Comparison of ENCODE assay signal across 21 cellular contexts in genomic region chrX:1093586-1094538, GRCh38.
DNase-seq lines count a peak whose midpoint lies in the region; ATAC-seq and TF ChIP-seq lines count a peak whose summit lies in the region.
"Had no signal": no experiment of that assay in that cellular context is flagged by ENCODE, and none has a peak within 500 bp of the region (broad histone marks: within the 10 kb centered on the region; RNA-seq: fewer than 3 reads in every experiment).

No MANE protein-coding gene starts in this region.

- H3K36me3 ChIP-seq in H7 (replicated peaks; ENCODE audit: control insufficient read depth, insufficient read depth, low read length): no peaks in the 10 kb centered on the region
- H3K36me3 ChIP-seq: colonic mucosa, tibial nerve had no signal

- peak; percentile 22 for DNase-seq in H7
- no peak for DNase-seq in T-helper 17 cell
- no peak for DNase-seq in activated naive CD8-positive, alpha-beta T cell treated with anti-CD3 and anti-CD28 coated beads for 36 hours
- DNase-seq in posterior vena cava (ENCODE audit: low spot score): peak; percentile 58
- DNase-seq in WTC11 (ENCODE audit: low spot score): no peak
- no peak for DNase-seq in NK-92 treated with Interleukin-12 subunit alpha and Interleukin-12 subunit beta, amount 100 ng/mL, for 24 hours (lab: John Stamatoyannopoulos, UW)
- DNase-seq in OCI-M2 (lab: John Stamatoyannopoulos, UW; ENCODE audit: unreplicated experiment): no peak
- DNase-seq: activated B cell treated with CpG ODN at 0.5 μM for 24 hours; colonic mucosa; left colon; MM.1S; NCI-H146; NCI-H2171; NCI-H526; posterior cingulate gyrus; Right ventricle myocardium superior; stimulated activated naive CD4-positive, alpha-beta T cell had no signal

- CTCF ChIA-PET in WTC11 (lab: Charles Lee): no interaction called here

- no peaks in the 10 kb centered on the region for H3K36me3 Mint-ChIP-seq in T-helper 17 cell (ENCODE audit: low read depth)
- no peaks in the 10 kb centered on the region for H3K36me3 Mint-ChIP-seq in activated naive CD8-positive, alpha-beta T cell treated with anti-CD3 and anti-CD28 coated beads for 36 hours
- H3K36me3 Mint-ChIP-seq in WTC11: peaks cover 17% of the 10 kb centered on the region; the same call in 1 of the 2 replicates
- H3K36me3 Mint-ChIP-seq: activated CD8-positive, alpha-beta memory T cell treated with anti-CD3 and anti-CD28 coated beads, Interleukin-2, amount 10 ng/mL, durations not matched to agents 7 days and 5 days; natural killer cell treated with Interleukin-12 subunit alpha and Interleukin-12 subunit beta and Interleukin-15 and Interleukin-18, amount 100 ng/mL, for 72 hours had no signal

- H3K4me3 Mint-ChIP-seq in T-helper 17 cell: peak overlapping the region; percentile 37
- H3K4me3 Mint-ChIP-seq in activated naive CD8-positive, alpha-beta T cell treated with anti-CD3 and anti-CD28 coated beads for 36 hours: peak overlapping the region; percentile 68
- H3K4me3 Mint-ChIP-seq in WTC11: no peak overlapping the region
- H3K4me3 Mint-ChIP-seq: activated B cell treated with CpG ODN at 0.5 μM for 24 hours; natural killer cell treated with Interleukin-12 subunit alpha and Interleukin-12 subunit beta and Interleukin-15 and Interleukin-18, amount 100 ng/mL, for 72 hours had no signal

- ATAC-seq in T-helper 17 cell (no peak), WTC11 (no peak)
- ATAC-seq: K562, left colon had no signal

- no peaks in the 10 kb centered on the region for H3K27me3 Mint-ChIP-seq in T-helper 17 cell
- peaks cover 4% of the 10 kb centered on the region for H3K27me3 Mint-ChIP-seq in activated naive CD8-positive, alpha-beta T cell treated with anti-CD3 and anti-CD28 coated beads for 36 hours
- H3K27me3 Mint-ChIP-seq in WTC11 (ENCODE audit: low read depth): no peaks in the 10 kb centered on the region; the same call in 1 of the 2 replicates
- H3K27me3 Mint-ChIP-seq: activated B cell treated with CpG ODN at 0.5 μM for 24 hours; activated CD8-positive, alpha-beta memory T cell treated with anti-CD3 and anti-CD28 coated beads, Interleukin-2, amount 10 ng/mL, durations not matched to agents 7 days and 5 days had no signal

- no peaks in the 10 kb centered on the region for H3K27me3 ChIP-seq in H7 (ENCODE audit: control insufficient read depth, insufficient read depth, low read length)
- H3K27me3 ChIP-seq: colonic mucosa, tibial nerve had no signal

- intact Hi-C loops in posterior vena cava (cut with DNase I): no loop called here

- POLR2A ChIA-PET in WTC11 (lab: Charles Lee): no interaction called here

- H3K27ac Mint-ChIP-seq in T-helper 17 cell (no peak overlapping the region), WTC11 (no peak overlapping the region)
- H3K27ac Mint-ChIP-seq in activated naive CD8-positive, alpha-beta T cell treated with anti-CD3 and anti-CD28 coated beads for 36 hours: peak overlapping the region; percentile 87
- H3K27ac Mint-ChIP-seq: activated B cell treated with CpG ODN at 0.5 μM for 24 hours had no signal

- no peak overlapping the region for H3K4me3 ChIP-seq in H7 (ENCODE audit: insufficient read depth, low read depth, low read length)
- H3K4me3 ChIP-seq: colonic mucosa, K562, tibial nerve had no signal

- H3K4me1 Mint-ChIP-seq in T-helper 17 cell (peaks cover 2% of the 10 kb centered on the region), WTC11 (peaks cover 17% of the 10 kb centered on the region)
- H3K4me1 Mint-ChIP-seq in activated naive CD8-positive, alpha-beta T cell treated with anti-CD3 and anti-CD28 coated beads for 36 hours: peaks cover 8% of the 10 kb centered on the region
- H3K4me1 Mint-ChIP-seq: activated B cell treated with CpG ODN at 0.5 μM for 24 hours had no signal

- peaks cover 8% of the 10 kb centered on the region for H3K9me3 Mint-ChIP-seq in activated naive CD8-positive, alpha-beta T cell treated with anti-CD3 and anti-CD28 coated beads for 36 hours
- peaks cover 21% of the 10 kb centered on the region for H3K9me3 Mint-ChIP-seq in WTC11
- H3K9me3 Mint-ChIP-seq: natural killer cell treated with Interleukin-12 subunit alpha and Interleukin-12 subunit beta and Interleukin-15 and Interleukin-18, amount 100 ng/mL, for 72 hours had no signal

- H3K9me3 ChIP-seq in T-helper 17 cell (ENCODE audit: control insufficient read depth, low read length, poor library complexity, severe bottlenecking): peaks cover 6% of the 10 kb centered on the region
- H3K9me3 ChIP-seq: colonic mucosa had no signal

- TF ChIP-seq CTCF in WTC11 (IDR thresholded peaks at IDR 0.05): no peak

TF ChIP-seq in WTC11, 78 proteins besides CTCF, POLR2A, EP300 and RAD21:
- TF ChIP-seq ETV6 (CRISPR knock-in tag; IDR thresholded peaks at IDR 0.05): no peak
- no peak for TF ChIP-seq NFATC4 (CRISPR knock-in tag; IDR thresholded peaks at IDR 0.05)
- no peak for TF ChIP-seq USF1 (CRISPR knock-in tag; IDR thresholded peaks at IDR 0.05)
- TF ChIP-seq CREB1 (CRISPR knock-in tag; IDR thresholded peaks at IDR 0.05): no peak
- TF ChIP-seq ATF6 (CRISPR knock-in tag; IDR thresholded peaks at IDR 0.05): no peak
- TF ChIP-seq TEAD4 (CRISPR knock-in tag; IDR thresholded peaks at IDR 0.05): no peak
- no peak for TF ChIP-seq ATF2 (CRISPR knock-in tag; IDR thresholded peaks at IDR 0.05; ENCODE audit: borderline replicate concordance, low read depth)
- no peak for TF ChIP-seq TP53 (CRISPR knock-in tag; IDR thresholded peaks at IDR 0.05)
- no peak for TF ChIP-seq ATF1 (CRISPR knock-in tag; IDR thresholded peaks at IDR 0.05)
- TF ChIP-seq GRHL2 (CRISPR knock-in tag; IDR thresholded peaks at IDR 0.05; ENCODE audit: insufficient replicate concordance, severe bottlenecking): no peak
- TF ChIP-seq MXD4 (CRISPR knock-in tag; IDR thresholded peaks at IDR 0.05; ENCODE audit: borderline replicate concordance): no peak
TF ChIP-seq in WTC11: peak in this region for 0.

Comparison
In these comparisons a context has a peak if more than half of its experiments do, and no peak if none do; other contexts are left out.
1. DNase-seq: peak in H7 (single experiment) and posterior vena cava (single experiment); none in T-helper 17 cell (0 of 3), activated naive CD8-positive, alpha-beta T cell treated with anti-CD3 and anti-CD28 coated beads for 36 hours (single experiment), WTC11 (single experiment), NK-92 treated with Interleukin-12 subunit alpha and Interleukin-12 subunit beta, amount 100 ng/mL, for 24 hours (single experiment) and OCI-M2 (single experiment).